Comparison of ENCODE assay signal across 1 cellular context in the genomic region with DNA sequence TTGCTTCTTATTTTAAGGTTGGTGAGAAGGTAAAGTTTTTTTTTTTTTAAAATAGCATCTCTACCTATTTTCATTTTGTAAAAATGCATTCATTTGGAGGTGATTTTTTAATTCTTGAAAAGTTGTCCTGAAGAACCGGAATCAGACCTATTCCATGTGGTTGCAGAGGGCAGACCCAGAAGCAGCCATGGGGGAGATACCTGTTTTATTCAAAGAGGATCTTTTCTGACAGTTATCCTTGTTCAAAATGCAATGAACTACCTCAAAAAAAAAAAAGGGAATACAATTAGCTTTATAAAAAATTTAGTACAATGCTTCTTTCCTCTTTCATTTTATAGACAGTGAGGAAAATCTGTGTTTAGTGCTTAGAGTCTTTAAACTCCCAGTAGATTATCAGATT.
TF ChIP-seq lines count a peak whose summit lies in the region.

No MANE protein-coding gene starts in this region.

TF ChIP-seq in A549, 52 proteins besides CTCF, POLR2A, EP300 and RAD21 (continued from another document):
- TF ChIP-seq, protein P1, sequence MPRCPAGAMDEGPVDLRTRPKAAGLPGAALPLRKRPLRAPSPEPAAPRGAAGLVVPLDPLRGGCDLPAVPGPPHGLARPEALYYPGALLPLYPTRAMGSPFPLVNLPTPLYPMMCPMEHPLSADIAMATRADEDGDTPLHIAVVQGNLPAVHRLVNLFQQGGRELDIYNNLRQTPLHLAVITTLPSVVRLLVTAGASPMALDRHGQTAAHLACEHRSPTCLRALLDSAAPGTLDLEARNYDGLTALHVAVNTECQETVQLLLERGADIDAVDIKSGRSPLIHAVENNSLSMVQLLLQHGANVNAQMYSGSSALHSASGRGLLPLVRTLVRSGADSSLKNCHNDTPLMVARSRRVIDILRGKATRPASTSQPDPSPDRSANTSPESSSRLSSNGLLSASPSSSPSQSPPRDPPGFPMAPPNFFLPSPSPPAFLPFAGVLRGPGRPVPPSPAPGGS (IDR thresholded peaks at IDR 0.05): no peak
- TF ChIP-seq, protein P2, sequence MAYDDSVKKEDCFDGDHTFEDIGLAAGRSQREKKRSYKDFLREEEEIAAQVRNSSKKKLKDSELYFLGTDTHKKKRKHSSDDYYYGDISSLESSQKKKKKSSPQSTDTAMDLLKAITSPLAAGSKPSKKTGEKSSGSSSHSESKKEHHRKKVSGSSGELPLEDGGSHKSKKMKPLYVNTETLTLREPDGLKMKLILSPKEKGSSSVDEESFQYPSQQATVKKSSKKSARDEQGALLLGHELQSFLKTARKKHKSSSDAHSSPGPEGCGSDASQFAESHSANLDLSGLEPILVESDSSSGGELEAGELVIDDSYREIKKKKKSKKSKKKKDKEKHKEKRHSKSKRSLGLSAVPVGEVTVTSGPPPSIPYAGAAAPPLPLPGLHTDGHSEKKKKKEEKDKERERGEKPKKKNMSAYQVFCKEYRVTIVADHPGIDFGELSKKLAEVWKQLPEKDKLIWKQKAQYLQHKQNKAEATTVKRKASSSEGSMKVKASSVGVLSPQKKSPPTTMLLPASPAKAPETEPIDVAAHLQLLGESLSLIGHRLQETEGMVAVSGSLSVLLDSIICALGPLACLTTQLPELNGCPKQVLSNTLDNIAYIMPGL (CRISPR knock-in tag; IDR thresholded peaks at IDR 0.05; ENCODE audit: borderline replicate concordance): no peak
- TF ChIP-seq ZNF302 (CRISPR knock-in tag; IDR thresholded peaks at IDR 0.05) (no peak), RCOR1 (IDR thresholded peaks at IDR 0.05; ENCODE audit: low read depth, low read length) (no peak), JUNB (IDR thresholded peaks at IDR 0.05) (no peak), RARB (CRISPR knock-in tag; IDR thresholded peaks at IDR 0.05) (no peak)
- TF ChIP-seq, protein P3, sequence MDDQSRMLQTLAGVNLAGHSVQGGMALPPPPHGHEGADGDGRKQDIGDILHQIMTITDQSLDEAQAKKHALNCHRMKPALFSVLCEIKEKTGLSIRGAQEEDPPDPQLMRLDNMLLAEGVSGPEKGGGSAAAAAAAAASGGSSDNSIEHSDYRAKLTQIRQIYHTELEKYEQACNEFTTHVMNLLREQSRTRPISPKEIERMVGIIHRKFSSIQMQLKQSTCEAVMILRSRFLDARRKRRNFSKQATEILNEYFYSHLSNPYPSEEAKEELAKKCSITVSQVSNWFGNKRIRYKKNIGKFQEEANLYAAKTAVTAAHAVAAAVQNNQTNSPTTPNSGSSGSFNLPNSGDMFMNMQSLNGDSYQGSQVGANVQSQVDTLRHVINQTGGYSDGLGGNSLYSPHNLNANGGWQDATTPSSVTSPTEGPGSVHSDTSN (IDR thresholded peaks at IDR 0.05): no peak
